ENCODE assay signal across 8 cellular contexts in genomic region chr17:81398170-81398854, GRCh38. TPM values are rescaled to one million over a fixed set of nuclear protein-coding genes. Genes with fewer than 3 reads are reported as not detected.
DNase-seq lines count a peak whose midpoint lies in the region; ATAC-seq lines count a peak whose summit lies in the region.

No MANE protein-coding gene starts in this region.

- H3K27me3 ChIP-seq in iPS-18a (ENCODE audit: control insufficient read depth, insufficient read depth, low read length): peaks cover 72% of the 10 kb centered on the region

- H3K27ac ChIP-seq in iPS-18a (ENCODE audit: low read length): no peak overlapping the region

- no peaks in the 10 kb centered on the region for H3K9me3 ChIP-seq in iPS-18a (ENCODE audit: control insufficient read depth, low read depth, low read length)

- peaks cover 13% of the 10 kb centered on the region for H3K4me1 Mint-ChIP-seq in activated T-helper 2 cell treated with anti-CD3 and anti-CD28 coated beads, Interferon-gamma antibody, Interleukin-2, Interleukin-4, amounts not matched to agents 10 μg/mL and 5 μg/mL and 100 μg/mL, durations not matched to agents 14 hours and 24 hours and 36 hours (ENCODE audit: low read depth)
- H3K4me1 Mint-ChIP-seq in stimulated activated memory B cell treated with anti-CD40 and anti-IgM and Interleukin-4, amounts not matched to agents 10 μg/mL and 1 μg/mL and 100 μg/mL, for 72 hours: peaks cover 29% of the 10 kb centered on the region

- H3K4me3 Mint-ChIP-seq in activated T-helper 2 cell treated with anti-CD3 and anti-CD28 coated beads, Interferon-gamma antibody, Interleukin-2, Interleukin-4, amounts not matched to agents 10 μg/mL and 5 μg/mL and 100 μg/mL, durations not matched to agents 14 hours and 24 hours and 36 hours (ENCODE audit: low read depth): peak overlapping the region; percentile 17
- peak overlapping the region; percentile 84 for H3K4me3 Mint-ChIP-seq in stimulated activated memory B cell treated with anti-CD40 and anti-IgM and Interleukin-4, amounts not matched to agents 10 μg/mL and 1 μg/mL and 100 μg/mL, for 72 hours

- intact Hi-C loops in activated T-helper 2 cell treated with anti-CD3 and anti-CD28 coated beads, Interferon-gamma antibody, Interleukin-2, Interleukin-4, amounts not matched to agents 10 μg/mL and 5 μg/mL and 100 μg/mL, durations not matched to agents 14 hours and 24 hours and 36 hours (cut with micrococcal nuclease): loop anchor here (5.0 kb wide), 3 partner anchors 114 to 1596 kb away; partner anchors contain the start of gene ACTG1

- peaks cover 49% of the 10 kb centered on the region for H3K4me1 ChIP-seq in iPS-18a (ENCODE audit: control insufficient read depth, low read depth, low read length)

- peak overlapping the region; percentile 33 for H3K27ac Mint-ChIP-seq in activated T-helper 2 cell treated with anti-CD3 and anti-CD28 coated beads, Interferon-gamma antibody, Interleukin-2, Interleukin-4, amounts not matched to agents 10 μg/mL and 5 μg/mL and 100 μg/mL, durations not matched to agents 14 hours and 24 hours and 36 hours
- H3K27ac Mint-ChIP-seq in stimulated activated memory B cell treated with anti-CD40 and anti-IgM and Interleukin-4, amounts not matched to agents 10 μg/mL and 1 μg/mL and 100 μg/mL, for 72 hours: peak overlapping the region; percentile 57

- no peaks in the 10 kb centered on the region for H3K36me3 ChIP-seq in iPS-18a (ENCODE audit: control insufficient read depth, low read depth, low read length)

- no peak for ATAC-seq in stimulated activated memory B cell treated with anti-CD40 and anti-IgM and Interleukin-4, amounts not matched to agents 10 μg/mL and 1 μg/mL and 100 μg/mL, for 72 hours
- ATAC-seq in GM18498 (IDR thresholded peaks at IDR 0.05; ENCODE audit: unreplicated experiment) (no peak), HG03025 (IDR thresholded peaks at IDR 0.05; ENCODE audit: low FRiP score, unreplicated experiment) (no peak)

- peak overlapping the region; percentile 84 for H3K9ac ChIP-seq in iPS-18a (ENCODE audit: low read length)

- DNase-seq in NCI-H748 (lab: John Stamatoyannopoulos, UW; ENCODE audit: unreplicated experiment) (peak; percentile 54), NCI-H748 treated with DMSO at 0.1 percent for 48 hours (lab: John Stamatoyannopoulos, UW) (no peak), pons (ENCODE audit: low spot score) (no peak)
- DNase-seq in activated T-helper 2 cell treated with anti-CD3 and anti-CD28 coated beads, Interferon-gamma antibody, Interleukin-2, Interleukin-4, amounts not matched to agents 10 μg/mL and 5 μg/mL and 100 μg/mL, durations not matched to agents 14 hours and 24 hours and 36 hours (ENCODE audit: low spot score): no peak

- H3K27me3 Mint-ChIP-seq in activated T-helper 2 cell treated with anti-CD3 and anti-CD28 coated beads, Interferon-gamma antibody, Interleukin-2, Interleukin-4, amounts not matched to agents 10 μg/mL and 5 μg/mL and 100 μg/mL, durations not matched to agents 14 hours and 24 hours and 36 hours (ENCODE audit: low read depth): peaks cover 55% of the 10 kb centered on the region
- H3K27me3 Mint-ChIP-seq in stimulated activated memory B cell treated with anti-CD40 and anti-IgM and Interleukin-4, amounts not matched to agents 10 μg/mL and 1 μg/mL and 100 μg/mL, for 72 hours: peaks cover 65% of the 10 kb centered on the region

- peaks cover 4% of the 10 kb centered on the region for H3K36me3 Mint-ChIP-seq in activated T-helper 2 cell treated with anti-CD3 and anti-CD28 coated beads, Interferon-gamma antibody, Interleukin-2, Interleukin-4, amounts not matched to agents 10 μg/mL and 5 μg/mL and 100 μg/mL, durations not matched to agents 14 hours and 24 hours and 36 hours (ENCODE audit: low read depth)
- H3K36me3 Mint-ChIP-seq in stimulated activated memory B cell treated with anti-CD40 and anti-IgM and Interleukin-4, amounts not matched to agents 10 μg/mL and 1 μg/mL and 100 μg/mL, for 72 hours: no peaks in the 10 kb centered on the region

- no peaks in the 10 kb centered on the region for H3K9me3 Mint-ChIP-seq in activated T-helper 2 cell treated with anti-CD3 and anti-CD28 coated beads, Interferon-gamma antibody, Interleukin-2, Interleukin-4, amounts not matched to agents 10 μg/mL and 5 μg/mL and 100 μg/mL, durations not matched to agents 14 hours and 24 hours and 36 hours
- no peaks in the 10 kb centered on the region for H3K9me3 Mint-ChIP-seq in stimulated activated memory B cell treated with anti-CD40 and anti-IgM and Interleukin-4, amounts not matched to agents 10 μg/mL and 1 μg/mL and 100 μg/mL, for 72 hours

- H3K4me3 ChIP-seq in iPS-18a (ENCODE audit: low read length): peak overlapping the region; percentile 65

RNA-seq across cellular contexts. Expression of gene BAHCC1, which starts 3.1 kb away (rescaled TPM):
- 0.90 and 0.91 TPM in 2 replicates for total RNA-seq in activated T-helper 2 cell treated with anti-CD3 and anti-CD28 coated beads, Interferon-gamma antibody, Interleukin-2, Interleukin-4, amounts not matched to agents 10 μg/mL and 5 μg/mL and 100 μg/mL, durations not matched to agents 14 hours and 24 hours and 36 hours
